ENCODE assay signal across 1 cellular context in the genomic region with DNA sequence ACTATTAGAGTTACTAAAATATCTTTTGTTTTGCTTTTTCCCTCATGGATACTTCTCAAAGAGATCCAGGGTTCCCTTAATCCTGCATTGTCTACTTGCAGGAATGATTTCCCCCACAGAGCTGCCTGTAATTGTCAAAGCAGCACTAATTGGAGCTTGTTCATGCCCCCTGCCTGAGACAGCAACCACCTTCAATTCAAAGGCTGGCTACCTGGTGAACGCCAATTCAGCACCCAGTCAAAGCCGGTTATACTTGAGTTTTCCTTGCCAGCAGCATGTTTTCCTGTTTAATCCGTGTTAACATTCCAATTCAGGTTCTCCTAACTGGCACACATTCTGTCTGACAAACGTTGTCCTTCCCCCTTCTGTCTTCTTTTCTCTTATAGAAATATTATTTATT.
TF ChIP-seq lines count a peak whose summit lies in the region.

No MANE protein-coding gene starts in this region.

TF ChIP-seq in WTC11, 78 proteins besides CTCF, POLR2A, EP300 and RAD21 (continued from another document):
- TF ChIP-seq, protein P1, sequence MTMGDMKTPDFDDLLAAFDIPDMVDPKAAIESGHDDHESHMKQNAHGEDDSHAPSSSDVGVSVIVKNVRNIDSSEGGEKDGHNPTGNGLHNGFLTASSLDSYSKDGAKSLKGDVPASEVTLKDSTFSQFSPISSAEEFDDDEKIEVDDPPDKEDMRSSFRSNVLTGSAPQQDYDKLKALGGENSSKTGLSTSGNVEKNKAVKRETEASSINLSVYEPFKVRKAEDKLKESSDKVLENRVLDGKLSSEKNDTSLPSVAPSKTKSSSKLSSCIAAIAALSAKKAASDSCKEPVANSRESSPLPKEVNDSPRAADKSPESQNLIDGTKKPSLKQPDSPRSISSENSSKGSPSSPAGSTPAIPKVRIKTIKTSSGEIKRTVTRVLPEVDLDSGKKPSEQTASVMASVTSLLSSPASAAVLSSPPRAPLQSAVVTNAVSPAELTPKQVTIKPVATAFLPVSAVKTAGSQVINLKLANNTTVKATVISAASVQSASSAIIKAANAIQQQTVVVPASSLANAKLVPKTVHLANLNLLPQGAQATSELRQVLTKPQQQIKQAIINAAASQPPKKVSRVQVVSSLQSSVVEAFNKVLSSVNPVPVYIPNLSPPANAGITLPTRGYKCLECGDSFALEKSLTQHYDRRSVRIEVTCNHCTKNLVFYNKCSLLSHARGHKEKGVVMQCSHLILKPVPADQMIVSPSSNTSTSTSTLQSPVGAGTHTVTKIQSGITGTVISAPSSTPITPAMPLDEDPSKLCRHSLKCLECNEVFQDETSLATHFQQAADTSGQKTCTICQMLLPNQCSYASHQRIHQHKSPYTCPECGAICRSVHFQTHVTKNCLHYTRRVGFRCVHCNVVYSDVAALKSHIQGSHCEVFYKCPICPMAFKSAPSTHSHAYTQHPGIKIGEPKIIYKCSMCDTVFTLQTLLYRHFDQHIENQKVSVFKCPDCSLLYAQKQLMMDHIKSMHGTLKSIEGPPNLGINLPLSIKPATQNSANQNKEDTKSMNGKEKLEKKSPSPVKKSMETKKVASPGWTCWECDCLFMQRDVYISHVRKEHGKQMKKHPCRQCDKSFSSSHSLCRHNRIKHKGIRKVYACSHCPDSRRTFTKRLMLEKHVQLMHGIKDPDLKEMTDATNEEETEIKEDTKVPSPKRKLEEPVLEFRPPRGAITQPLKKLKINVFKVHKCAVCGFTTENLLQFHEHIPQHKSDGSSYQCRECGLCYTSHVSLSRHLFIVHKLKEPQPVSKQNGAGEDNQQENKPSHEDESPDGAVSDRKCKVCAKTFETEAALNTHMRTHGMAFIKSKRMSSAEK (CRISPR knock-in tag; IDR thresholded peaks at IDR 0.05; ENCODE audit: borderline replicate concordance): no peak
- TF ChIP-seq ZNF671 (CRISPR knock-in tag; IDR thresholded peaks at IDR 0.05): no peak
- TF ChIP-seq, protein P2, sequence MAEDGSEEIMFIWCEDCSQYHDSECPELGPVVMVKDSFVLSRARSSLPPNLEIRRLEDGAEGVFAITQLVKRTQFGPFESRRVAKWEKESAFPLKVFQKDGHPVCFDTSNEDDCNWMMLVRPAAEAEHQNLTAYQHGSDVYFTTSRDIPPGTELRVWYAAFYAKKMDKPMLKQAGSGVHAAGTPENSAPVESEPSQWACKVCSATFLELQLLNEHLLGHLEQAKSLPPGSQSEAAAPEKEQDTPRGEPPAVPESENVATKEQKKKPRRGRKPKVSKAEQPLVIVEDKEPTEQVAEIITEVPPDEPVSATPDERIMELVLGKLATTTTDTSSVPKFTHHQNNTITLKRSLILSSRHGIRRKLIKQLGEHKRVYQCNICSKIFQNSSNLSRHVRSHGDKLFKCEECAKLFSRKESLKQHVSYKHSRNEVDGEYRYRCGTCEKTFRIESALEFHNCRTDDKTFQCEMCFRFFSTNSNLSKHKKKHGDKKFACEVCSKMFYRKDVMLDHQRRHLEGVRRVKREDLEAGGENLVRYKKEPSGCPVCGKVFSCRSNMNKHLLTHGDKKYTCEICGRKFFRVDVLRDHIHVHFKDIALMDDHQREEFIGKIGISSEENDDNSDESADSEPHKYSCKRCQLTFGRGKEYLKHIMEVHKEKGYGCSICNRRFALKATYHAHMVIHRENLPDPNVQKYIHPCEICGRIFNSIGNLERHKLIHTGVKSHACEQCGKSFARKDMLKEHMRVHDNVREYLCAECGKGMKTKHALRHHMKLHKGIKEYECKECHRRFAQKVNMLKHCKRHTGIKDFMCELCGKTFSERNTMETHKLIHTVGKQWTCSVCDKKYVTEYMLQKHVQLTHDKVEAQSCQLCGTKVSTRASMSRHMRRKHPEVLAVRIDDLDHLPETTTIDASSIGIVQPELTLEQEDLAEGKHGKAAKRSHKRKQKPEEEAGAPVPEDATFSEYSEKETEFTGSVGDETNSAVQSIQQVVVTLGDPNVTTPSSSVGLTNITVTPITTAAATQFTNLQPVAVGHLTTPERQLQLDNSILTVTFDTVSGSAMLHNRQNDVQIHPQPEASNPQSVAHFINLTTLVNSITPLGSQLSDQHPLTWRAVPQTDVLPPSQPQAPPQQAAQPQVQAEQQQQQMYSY (CRISPR knock-in tag; IDR thresholded peaks at IDR 0.05): no peak
- TF ChIP-seq NFE2L1 (CRISPR knock-in tag; IDR thresholded peaks at IDR 0.05): no peak
- TF ChIP-seq JUN (CRISPR knock-in tag; IDR thresholded peaks at IDR 0.05): no peak
- no peak for TF ChIP-seq ETV6 (CRISPR knock-in tag; IDR thresholded peaks at IDR 0.05)
